ENCODE assay signal across 26 cellular contexts in the genomic region with DNA sequence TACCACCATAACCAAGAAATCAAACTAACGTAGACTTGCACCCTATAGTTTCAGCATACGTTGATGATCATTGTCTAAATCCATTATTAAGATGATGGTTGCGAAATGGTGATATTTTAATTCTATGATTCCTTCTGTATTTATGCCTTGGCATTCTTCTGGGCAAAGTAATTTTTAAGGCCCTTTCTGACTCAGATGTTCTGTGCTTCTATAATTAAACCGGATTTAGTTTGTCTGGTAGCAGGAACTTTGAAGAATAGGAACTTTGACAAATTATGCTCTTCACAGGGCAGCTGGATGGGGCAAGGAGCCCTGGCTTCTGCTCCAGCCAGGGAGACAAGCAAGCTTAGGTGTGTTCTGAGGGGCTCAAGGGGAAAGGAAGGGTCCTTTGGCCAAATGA. TPM values are rescaled to one million over a fixed set of nuclear protein-coding genes. Genes with fewer than 3 reads are reported as not detected.
"Had no signal": no experiment of that assay in that cellular context is flagged by ENCODE, and none has a peak within 500 bp of the region (broad histone marks: within the 10 kb centered on the region; RNA-seq: fewer than 3 reads in every experiment).

No MANE protein-coding gene starts in this region.

- H3K36me3 ChIP-seq: heart right ventricle, neutrophil, tibial artery, upper lobe of right lung had no signal

- H3K9me3 ChIP-seq: heart right ventricle, neutrophil, tibial artery, upper lobe of right lung had no signal

- H3K4me3 ChIP-seq: coronary artery, heart right ventricle, skin epidermis, tibial artery, upper lobe of right lung had no signal

- H3K27ac ChIP-seq: coronary artery, heart right ventricle, neutrophil, skin epidermis, tibial artery, upper lobe of right lung had no signal

- ATAC-seq: heart right ventricle; left lobe of liver; naive thymus-derived CD8-positive, alpha-beta T cell; sciatic nerve; stimulated activated memory B cell treated with anti-CD40 and anti-IgM and Interleukin-4, amounts not matched to agents 10 μg/mL and 1 μg/mL and 100 μg/mL, for 72 hours; upper lobe of right lung had no signal

- H3K27me3 ChIP-seq: neutrophil, tibial artery, upper lobe of right lung had no signal

- DNase-seq: effector CD4-positive, alpha-beta T cell; endodermal cell; erythroblast; heart right ventricle; hypothalamus; islet precursor cell; mammary epithelial cell; naive thymus-derived CD8-positive, alpha-beta T cell; stimulated activated CD4-positive, alpha-beta T cell treated with anti-CD3 and anti-CD28 coated beads, Interleukin-12 subunit alpha, Interleukin-12 subunit beta, amount 100 ng/mL, for 4 hours; stimulated activated CD4-positive, alpha-beta T cell treated with anti-CD3 and anti-CD28 coated beads, Interleukin-2, amount 100 ng/mL, for 48 hours; tibial artery; upper lobe of right lung had no signal

- H3K4me1 ChIP-seq: tibial artery, upper lobe of right lung had no signal

RNA-seq across cellular contexts. Expression of gene PLAC1, which starts 23.8 kb away (rescaled TPM):
- total RNA-seq: chondrocyte; dermis microvascular lymphatic vessel endothelial cell; endodermal cell; frontal cortex; heart right ventricle; left lobe of liver; mesenteric fat pad; mononuclear cell; naive thymus-derived CD8-positive, alpha-beta T cell; osteoblast; sciatic nerve; temporal lobe; upper lobe of right lung had no signal
- polyA plus RNA-seq: heart right ventricle; naive thymus-derived CD8-positive, alpha-beta T cell; neural cell had no signal
